Comparison of ENCODE assay signal across 18 cellular contexts in the genomic region with DNA sequence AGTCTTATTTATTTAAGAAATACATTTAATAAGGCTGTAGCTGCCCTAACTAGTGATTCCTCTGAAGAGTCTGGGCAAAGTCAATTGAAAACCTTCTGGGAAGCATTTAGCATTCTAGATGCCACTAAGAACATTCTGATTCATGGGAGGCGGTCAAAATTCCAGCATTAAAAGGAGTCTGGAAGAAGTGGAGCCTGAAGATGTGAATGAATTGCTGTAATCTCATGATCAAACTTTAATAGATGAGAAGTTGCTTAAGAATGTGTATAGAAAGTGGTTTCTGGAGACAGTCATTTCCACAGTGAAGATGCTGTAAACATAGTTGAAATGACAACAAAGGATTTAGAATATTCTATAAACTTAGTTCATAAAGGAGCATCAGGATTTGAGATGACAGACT.
DNase-seq lines count a peak whose midpoint lies in the region; ATAC-seq, FAIRE-seq and TF ChIP-seq lines count a peak whose summit lies in the region.
"Had no signal": no experiment of that assay in that cellular context is flagged by ENCODE, and none has a peak within 500 bp of the region (broad histone marks: within the 10 kb centered on the region; RNA-seq: fewer than 3 reads in every experiment).

No MANE protein-coding gene starts in this region.

- no peak overlapping the region for H3K4me3 Mint-ChIP-seq in activated T-cell treated with anti-CD3 and anti-CD28 coated beads, Interleukin-2, amount 50 U/mL, for 72 hours
- no peak overlapping the region for H3K4me3 Mint-ChIP-seq in mesothelial cell of epicardium
- H3K4me3 Mint-ChIP-seq: CD4-positive, alpha-beta T cell had no signal

- FAIRE-seq in D721Med (lab: Jason Lieb, UNC): no peak
- FAIRE-seq: RCC 7860 had no signal

- peaks cover 4 to 5% of the 10 kb centered on the region in 2 donors for H3K36me3 Mint-ChIP-seq in activated T-cell treated with anti-CD3 and anti-CD28 coated beads, Interleukin-2, amount 50 U/mL, for 72 hours (ENCODE audit: insufficient read depth in 2 of 2)
- peaks cover 51% of the 10 kb centered on the region for H3K36me3 Mint-ChIP-seq in mesothelial cell of epicardium

- no peak for ATAC-seq in activated T-cell treated with anti-CD3 and anti-CD28 coated beads, Interleukin-2, amount 50 U/mL, for 72 hours (replicated peaks in 1 of 2)

- no peaks in the 10 kb centered on the region for H3K9me3 ChIP-seq in adipocyte (ENCODE audit: control insufficient read depth, low read length)

- H3K9me3 Mint-ChIP-seq in activated T-cell treated with anti-CD3 and anti-CD28 coated beads, Interleukin-2, amount 50 U/mL, for 72 hours: no peaks in the 10 kb centered on the region
- no peaks in the 10 kb centered on the region for H3K9me3 Mint-ChIP-seq in mesothelial cell of epicardium
- H3K9me3 Mint-ChIP-seq: CD4-positive, alpha-beta T cell had no signal

- no peak overlapping the region for H3K9ac ChIP-seq in adipocyte (ENCODE audit: low read length)

- TF ChIP-seq CTCF in mesothelial cell of epicardium (IDR thresholded peaks at IDR 0.05; ENCODE audit: unreplicated experiment): no peak
- no peak for TF ChIP-seq CTCF in D721Med (IDR thresholded peaks at IDR 0.05; ENCODE audit: insufficient read depth, missing control alignments)

- no peak for DNase-seq in activated T-cell treated with anti-CD3 and anti-CD28 coated beads, Interleukin-2, amount 50 U/mL, for 72 hours
- no peak for DNase-seq in activated T-cell treated with anti-CD3 and anti-CD28 coated beads, Interleukin-2, amount 50 U/mL, for 48 hours
- DNase-seq in adipocyte (ENCODE audit: low read depth) (peak; percentile 40), iris pigment epithelial cell (ENCODE audit: low read depth) (peak; percentile 47), mesothelial cell of epicardium (ENCODE audit: low spot score in 2 of 2, unreplicated experiment in 2 of 2) (no peak), NCI-H2029 (lab: John Stamatoyannopoulos, UW) (no peak), D721Med (ENCODE audit: insufficient read length, low spot score) (no peak)
- DNase-seq in stimulated activated CD4-positive, alpha-beta T cell treated with anti-CD3 and anti-CD28 coated beads, Interleukin-1b, Interleukin-23, amount 100 ng/mL, for 48 hours: no peak
- DNase-seq: 8988T; AML-193; CD4-positive, alpha-beta T cell; DND-41; Kasumi-1; NCI-H1417 treated with DMSO at 0.1 percent for 48 hours; NCI-H2029 treated with DMSO at 0.1 percent for 48 hours; NCI-H510A; SHP77 treated with DMSO at 0.1 percent for 48 hours had no signal

- peaks cover 18% of the 10 kb centered on the region for H3K4me1 Mint-ChIP-seq in activated T-cell treated with anti-CD3 and anti-CD28 coated beads, Interleukin-2, amount 50 U/mL, for 72 hours (ENCODE audit: low read depth)
- H3K4me1 Mint-ChIP-seq in mesothelial cell of epicardium: peaks cover 14% of the 10 kb centered on the region

- peaks cover 64% of the 10 kb centered on the region for H3K36me3 ChIP-seq in adipocyte (ENCODE audit: control insufficient read depth, insufficient read depth, low read length, severe bottlenecking)

- peak overlapping the region; percentile 18 for H3K27ac Mint-ChIP-seq in activated T-cell treated with anti-CD3 and anti-CD28 coated beads, Interleukin-2, amount 50 U/mL, for 72 hours
- no peak overlapping the region for H3K27ac Mint-ChIP-seq in mesothelial cell of epicardium
- H3K27ac Mint-ChIP-seq: CD4-positive, alpha-beta T cell had no signal

- no peaks in the 10 kb centered on the region for H3K27me3 ChIP-seq in adipocyte (replicated peaks; ENCODE audit: control insufficient read depth, insufficient read depth, low read length)

- H3K27me3 Mint-ChIP-seq in activated T-cell treated with anti-CD3 and anti-CD28 coated beads, Interleukin-2, amount 50 U/mL, for 72 hours (ENCODE audit: low read depth): no peaks in the 10 kb centered on the region
- H3K27me3 Mint-ChIP-seq in mesothelial cell of epicardium (ENCODE audit: low read depth): no peaks in the 10 kb centered on the region
- H3K27me3 Mint-ChIP-seq: CD4-positive, alpha-beta T cell had no signal

- H3K4me1 ChIP-seq in adipocyte (ENCODE audit: control insufficient read depth, insufficient read depth, low read length): peaks cover 36% of the 10 kb centered on the region

- no peak overlapping the region for H3K4me3 ChIP-seq in adipocyte (ENCODE audit: low read length)

Comparison
In these comparisons a context has a peak if more than half of its experiments do, and no peak if none do; other contexts are left out.
1. DNase-seq: peak in adipocyte (single experiment) and iris pigment epithelial cell (single experiment); none in activated T-cell treated with anti-CD3 and anti-CD28 coated beads, Interleukin-2, amount 50 U/mL, for 72 hours (0 of 2), activated T-cell treated with anti-CD3 and anti-CD28 coated beads, Interleukin-2, amount 50 U/mL, for 48 hours (0 of 2), mesothelial cell of epicardium (0 of 2), stimulated activated CD4-positive, alpha-beta T cell treated with anti-CD3 and anti-CD28 coated beads, Interleukin-1b, Interleukin-23, amount 100 ng/mL, for 48 hours (single experiment), NCI-H2029 (single experiment) and D721Med (single experiment).